Comparison of ENCODE assay signal across 1 cellular context in the genomic region with DNA sequence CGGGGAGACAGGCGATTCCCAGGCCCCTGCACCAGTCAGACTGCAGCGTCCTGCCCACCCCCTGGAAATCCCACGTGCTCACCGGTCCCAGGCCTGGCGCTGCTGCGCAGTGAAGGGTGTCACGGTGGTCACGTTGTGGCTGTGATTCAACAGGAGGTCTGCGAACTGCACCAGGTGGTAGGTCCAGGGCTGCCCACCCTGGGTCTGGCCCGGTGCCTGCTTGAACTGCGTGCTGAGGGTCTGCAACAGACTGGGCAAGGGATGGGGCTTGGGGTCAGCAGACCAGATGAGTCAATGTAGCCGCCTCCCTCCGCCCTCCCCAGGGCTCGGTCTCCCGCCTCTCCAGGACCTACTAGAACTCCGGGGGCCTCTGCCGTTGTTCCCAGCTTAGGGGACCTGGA.
TF ChIP-seq lines count a peak whose summit lies in the region.

No MANE protein-coding gene starts in this region.

TF ChIP-seq in HepG2, 621 proteins besides CTCF, POLR2A, EP300 and RAD21:
- TF ChIP-seq, protein P1, sequence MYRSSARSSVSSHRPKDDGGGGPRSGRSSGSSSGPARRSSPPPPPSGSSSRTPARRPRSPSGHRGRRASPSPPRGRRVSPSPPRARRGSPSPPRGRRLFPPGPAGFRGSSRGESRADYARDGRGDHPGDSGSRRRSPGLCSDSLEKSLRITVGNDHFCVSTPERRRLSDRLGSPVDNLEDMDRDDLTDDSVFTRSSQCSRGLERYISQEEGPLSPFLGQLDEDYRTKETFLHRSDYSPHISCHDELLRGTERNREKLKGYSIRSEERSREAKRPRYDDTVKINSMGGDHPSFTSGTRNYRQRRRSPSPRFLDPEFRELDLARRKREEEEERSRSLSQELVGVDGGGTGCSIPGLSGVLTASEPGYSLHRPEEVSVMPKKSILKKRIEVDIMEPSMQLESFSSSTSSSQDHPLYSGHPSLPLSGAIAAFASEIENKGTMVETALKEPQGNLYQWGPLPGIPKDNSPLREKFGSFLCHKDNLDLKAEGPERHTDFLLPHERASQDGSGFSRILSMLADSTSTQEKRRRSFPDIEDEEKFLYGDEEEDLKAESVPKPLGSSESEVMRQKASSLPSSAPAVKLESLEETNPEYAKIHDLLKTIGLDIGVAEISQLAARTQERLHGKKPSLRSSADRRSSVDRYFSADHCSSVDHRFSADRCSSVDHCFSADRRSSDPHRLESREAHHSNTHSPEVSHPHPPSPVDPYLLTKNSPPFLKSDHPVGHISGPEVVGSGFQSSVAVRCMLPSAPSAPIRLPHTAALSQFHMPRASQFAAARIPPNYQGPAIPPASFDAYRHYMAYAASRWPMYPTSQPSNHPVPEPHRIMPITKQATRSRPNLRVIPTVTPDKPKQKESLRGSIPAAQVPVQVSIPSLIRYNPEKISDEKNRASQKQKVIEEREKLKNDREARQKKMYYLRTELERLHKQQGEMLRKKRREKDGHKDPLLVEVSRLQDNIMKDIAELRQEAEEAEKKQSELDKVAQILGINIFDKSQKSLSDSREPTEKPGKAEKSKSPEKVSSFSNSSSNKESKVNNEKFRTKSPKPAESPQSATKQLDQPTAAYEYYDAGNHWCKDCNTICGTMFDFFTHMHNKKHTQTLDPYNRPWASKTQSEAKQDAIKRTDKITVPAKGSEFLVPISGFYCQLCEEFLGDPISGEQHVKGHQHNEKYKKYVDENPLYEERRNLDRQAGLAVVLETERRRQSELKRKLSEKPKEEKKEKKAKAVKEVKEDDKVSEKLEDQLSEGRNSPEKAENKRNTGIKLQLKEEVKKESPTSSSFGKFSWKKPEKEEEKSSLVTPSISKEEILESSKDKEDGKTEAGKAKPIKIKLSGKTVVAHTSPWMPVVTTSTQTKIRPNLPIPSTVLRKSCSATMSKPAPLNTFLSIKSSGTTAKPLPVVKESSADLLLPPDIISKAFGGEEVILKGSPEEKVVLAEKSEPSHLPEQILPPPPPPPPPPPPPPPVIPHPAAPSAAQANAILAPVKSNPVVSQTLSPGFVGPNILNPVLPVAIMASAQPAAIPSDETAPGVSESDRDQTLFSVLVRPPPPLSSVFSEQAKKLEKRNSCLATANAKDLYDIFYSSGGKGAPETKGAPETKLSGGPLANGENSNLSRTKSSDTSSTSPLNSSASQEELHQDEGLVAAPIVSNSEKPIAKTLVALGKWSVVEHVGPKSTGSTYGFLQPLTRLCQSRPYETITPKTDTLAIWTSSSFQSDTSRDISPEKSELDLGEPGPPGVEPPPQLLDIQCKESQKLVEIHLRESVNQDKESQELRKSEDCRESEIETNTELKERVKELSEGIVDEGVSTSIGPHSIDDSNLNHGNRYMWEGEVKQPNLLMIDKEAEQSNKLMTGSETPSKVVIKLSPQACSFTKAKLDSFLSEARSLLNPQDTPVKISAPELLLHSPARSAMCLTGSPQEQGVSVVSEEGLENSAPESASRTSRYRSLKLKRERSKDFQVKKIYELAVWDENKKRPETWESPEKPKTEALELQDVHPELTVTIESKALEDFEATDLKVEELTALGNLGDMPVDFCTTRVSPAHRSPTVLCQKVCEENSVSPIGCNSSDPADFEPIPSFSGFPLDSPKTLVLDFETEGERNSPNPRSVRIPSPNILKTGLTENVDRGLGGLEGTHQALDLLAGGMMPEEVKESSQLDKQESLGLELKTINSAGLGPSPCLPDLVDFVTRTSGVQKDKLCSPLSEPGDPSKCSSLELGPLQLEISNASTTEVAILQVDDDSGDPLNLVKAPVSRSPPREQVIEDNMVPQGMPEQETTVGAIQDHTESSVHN (CRISPR knock-in tag; IDR thresholded peaks at IDR 0.05), result no peak
- TF ChIP-seq MED13 (CRISPR knock-in tag; IDR thresholded peaks at IDR 0.05) (no peak), SCMH1 (CRISPR knock-in tag; IDR thresholded peaks at IDR 0.05; ENCODE audit: borderline replicate concordance) (no peak), MTA1 (CRISPR knock-in tag; IDR thresholded peaks at IDR 0.05; ENCODE audit: borderline replicate concordance) (no peak), POGZ (CRISPR knock-in tag; IDR thresholded peaks at IDR 0.05) (no peak), MTERF4 (CRISPR knock-in tag; IDR thresholded peaks at IDR 0.05) (no peak), REL (CRISPR knock-in tag; conservative IDR thresholded peaks at IDR 0.05) (no peak), ZNF766 (CRISPR knock-in tag; IDR thresholded peaks at IDR 0.05; ENCODE audit: borderline replicate concordance) (no peak), AGO2 (optimal IDR thresholded peaks at IDR 0.05; ENCODE audit: low read depth, low read length) (peak; percentile 62), ZSCAN31 (CRISPR knock-in tag; IDR thresholded peaks at IDR 0.05; ENCODE audit: low read depth) (no peak), ZNF484 (CRISPR knock-in tag; IDR thresholded peaks at IDR 0.05; ENCODE audit: borderline replicate concordance, low read depth) (no peak), RBFOX2 (IDR thresholded peaks at IDR 0.05; ENCODE audit: low read depth, low read length) (peak; percentile 67)
- TF ChIP-seq, protein P2, sequence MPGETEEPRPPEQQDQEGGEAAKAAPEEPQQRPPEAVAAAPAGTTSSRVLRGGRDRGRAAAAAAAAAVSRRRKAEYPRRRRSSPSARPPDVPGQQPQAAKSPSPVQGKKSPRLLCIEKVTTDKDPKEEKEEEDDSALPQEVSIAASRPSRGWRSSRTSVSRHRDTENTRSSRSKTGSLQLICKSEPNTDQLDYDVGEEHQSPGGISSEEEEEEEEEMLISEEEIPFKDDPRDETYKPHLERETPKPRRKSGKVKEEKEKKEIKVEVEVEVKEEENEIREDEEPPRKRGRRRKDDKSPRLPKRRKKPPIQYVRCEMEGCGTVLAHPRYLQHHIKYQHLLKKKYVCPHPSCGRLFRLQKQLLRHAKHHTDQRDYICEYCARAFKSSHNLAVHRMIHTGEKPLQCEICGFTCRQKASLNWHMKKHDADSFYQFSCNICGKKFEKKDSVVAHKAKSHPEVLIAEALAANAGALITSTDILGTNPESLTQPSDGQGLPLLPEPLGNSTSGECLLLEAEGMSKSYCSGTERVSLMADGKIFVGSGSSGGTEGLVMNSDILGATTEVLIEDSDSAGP (CRISPR knock-in tag; IDR thresholded peaks at IDR 0.05; ENCODE audit: borderline replicate concordance), result no peak
